In genomic region chr4:2785613-2786012, GRCh38 we compare ENCODE assay signal across 10 cellular contexts. TPM values are rescaled to one million over a fixed set of nuclear protein-coding genes. Genes with fewer than 3 reads are reported as not detected.
DNase-seq lines count a peak whose midpoint lies in the region; ATAC-seq and TF ChIP-seq lines count a peak whose summit lies in the region.
"Had no signal": no experiment of that assay in that cellular context is flagged by ENCODE, and none has a peak within 500 bp of the region (broad histone marks: within the 10 kb centered on the region; RNA-seq: fewer than 3 reads in every experiment).

No MANE protein-coding gene starts in this region.

- no peaks in the 10 kb centered on the region for H3K27me3 ChIP-seq in GM06990 (replicated peaks; ENCODE audit: control insufficient read depth, insufficient read depth, low read length)
- H3K27me3 ChIP-seq in mesenchymal stem cell (ENCODE audit: control insufficient read depth in 1 of 2, insufficient read depth in 1 of 2, low read length in 2 of 2) = peaks cover 0 to 4% of the 10 kb centered on the region in 2 experiments

- no peak overlapping the region for H3K4me2 ChIP-seq in mesenchymal stem cell (ENCODE audit: low read length, poor library complexity, severe bottlenecking)

- peak; percentile 38 for ATAC-seq in activated B cell treated with CpG ODN at 0.5 μM for 24 hours (ENCODE audit: low read depth)

- H3K27ac ChIP-seq in mesenchymal stem cell (ENCODE audit: low read length, poor library complexity, severe bottlenecking) = no peak overlapping the region
- H3K27ac ChIP-seq: epithelial cell of prostate, VCaP had no signal

- peaks cover 20% of the 10 kb centered on the region for H3K9me3 ChIP-seq in mesenchymal stem cell (ENCODE audit: control insufficient read depth, low read length)

- H3K4me1 ChIP-seq in mesenchymal stem cell (ENCODE audit: control insufficient read depth, insufficient read depth, low read depth, low read length) = peaks cover 9% of the 10 kb centered on the region

- H3K27ac Mint-ChIP-seq in IgD-negative memory B cell = peak overlapping the region; percentile 74 to 98 (median 97)
- H3K27ac Mint-ChIP-seq in activated B cell treated with CpG ODN at 0.5 μM for 24 hours = peak overlapping the region; percentile 93

- H3K4me3 Mint-ChIP-seq in IgD-negative memory B cell (peak overlapping the region in 1 of 4 donors; percentile 85), activated B cell treated with CpG ODN at 0.5 μM for 24 hours (no peak overlapping the region)

- H2BK12ac ChIP-seq in mesenchymal stem cell (ENCODE audit: low read length in 2 of 2) = no peak overlapping the region

- no peak overlapping the region for H3K4ac ChIP-seq in mesenchymal stem cell (ENCODE audit: low read depth in 1 of 2, low read length in 2 of 2)

- no peak overlapping the region for H2AFZ ChIP-seq in mesenchymal stem cell (ENCODE audit: low read depth, low read length)

- no peak overlapping the region for H3K4me3 ChIP-seq in GM06990 (replicated peaks; ENCODE audit: low read depth, low read length)
- H3K4me3 ChIP-seq in mesenchymal stem cell (ENCODE audit: insufficient read depth in 1 of 2, low read depth in 1 of 2, low read length in 2 of 2) = no peak overlapping the region

- H3K23ac ChIP-seq in mesenchymal stem cell (ENCODE audit: low read length in 2 of 2) = no peak overlapping the region

- H2BK120ac ChIP-seq in mesenchymal stem cell (ENCODE audit: low read depth, low read length) = no peak overlapping the region

- intact Hi-C loops in activated B cell treated with CpG ODN at 0.5 μM for 24 hours (cut with micrococcal nuclease) = loop anchor here (1.0 to 2.0 kb wide), 4 partner anchors 21 to 65 kb away; no protein-coding TSS in a partner anchor

- H2BK15ac ChIP-seq in mesenchymal stem cell (ENCODE audit: low read depth, poor library complexity, severe bottlenecking) = no peak overlapping the region

- DNase-seq in GM06990 (ENCODE audit: extremely low read depth, insufficient read length) = peak; percentile 44
- no peak for DNase-seq in activated B cell treated with CpG ODN at 0.5 μM for 24 hours
- peak; percentile 28 for DNase-seq in mesenchymal stem cell
- no peak for DNase-seq in OCI-M2 (lab: John Stamatoyannopoulos, UW; ENCODE audit: unreplicated experiment)
- DNase-seq in DMS114 treated with DMSO at 0.1 percent for 48 hours (lab: John Stamatoyannopoulos, UW; ENCODE audit: unreplicated experiment) = no peak
- DNase-seq in occipital lobe (lab: John Stamatoyannopoulos, UW) = no peak
- no peak for DNase-seq in epidermal melanocyte (ENCODE audit: insufficient read length, low spot score)

- no peak overlapping the region for H4K91ac ChIP-seq in mesenchymal stem cell (ENCODE audit: low read length)

- POLR2A ChIA-PET in activated B cell treated with CpG ODN at 0.5 μM for 24 hours (lab: Charles Lee) = interaction anchor here (0.5 to 6.5 kb wide), 29 partner anchors 9 to 317 kb away, joined by 3 to 80 read pairs (median 4); partner anchors contain the start of gene RNF4

- H3K9ac ChIP-seq in mesenchymal stem cell (ENCODE audit: low read length) = no peak overlapping the region

- no peak overlapping the region for H3K14ac ChIP-seq in mesenchymal stem cell (ENCODE audit: low read length in 2 of 2)

- 68% methylated on average over 3 of the region's 4 CpGs for WGBS in mesenchymal stem cell

- TF ChIP-seq CTCF in GM06990 (IDR thresholded peaks at IDR 0.05; ENCODE audit: insufficient read depth, low read length, poor library complexity, severe bottlenecking) (no peak), activated B cell treated with CpG ODN at 0.5 μM for 24 hours (IDR thresholded peaks at IDR 0.05) (no peak)

- no peaks in the 10 kb centered on the region for H3K79me1 ChIP-seq in mesenchymal stem cell (replicated peaks; ENCODE audit: low read length, poor library complexity, severe bottlenecking)

- CTCF ChIA-PET in activated B cell treated with CpG ODN at 0.5 μM for 24 hours (lab: Charles Lee) = interaction anchor here (1.7 kb wide), 1 partner anchor 27 kb away, joined by 5 read pairs; no protein-coding TSS in a partner anchor

- H3K9me3 Mint-ChIP-seq in IgD-negative memory B cell (peaks cover 4 to 13% (median 7%) of the 10 kb centered on the region in 3 donors), activated B cell treated with CpG ODN at 0.5 μM for 24 hours (peaks cover 9% of the 10 kb centered on the region)

- H3K36me3 Mint-ChIP-seq in IgD-negative memory B cell = peaks cover 2% of the 10 kb centered on the region
- peaks cover 1% of the 10 kb centered on the region for H3K36me3 Mint-ChIP-seq in activated B cell treated with CpG ODN at 0.5 μM for 24 hours (ENCODE audit: low read depth)

- H3K4me1 Mint-ChIP-seq in IgD-negative memory B cell (peaks cover 19 to 36% (median 20%) of the 10 kb centered on the region in 3 donors), activated B cell treated with CpG ODN at 0.5 μM for 24 hours (peaks cover 55% of the 10 kb centered on the region)

- H4K8ac ChIP-seq in mesenchymal stem cell (ENCODE audit: low read length) = no peak overlapping the region

- H3K27me3 Mint-ChIP-seq in IgD-negative memory B cell (no peaks in the 10 kb centered on the region), activated B cell treated with CpG ODN at 0.5 μM for 24 hours (no peaks in the 10 kb centered on the region)

- no peak overlapping the region for H2BK5ac ChIP-seq in mesenchymal stem cell (ENCODE audit: low read depth, low read length, poor library complexity, severe bottlenecking)

- H2AK5ac ChIP-seq in mesenchymal stem cell (ENCODE audit: low read length, severe bottlenecking) = no peak overlapping the region

- H3K18ac ChIP-seq in mesenchymal stem cell (ENCODE audit: low read depth in 1 of 2, low read length in 2 of 2) = no peak overlapping the region

- H3K36me3 ChIP-seq in GM06990 (ENCODE audit: control insufficient read depth, insufficient read depth, low read length) = no peaks in the 10 kb centered on the region
- H3K36me3 ChIP-seq in mesenchymal stem cell (ENCODE audit: control insufficient read depth in 1 of 2, insufficient read depth in 2 of 2, low read depth in 1 of 2, low read length in 2 of 2) = no peaks in the 10 kb centered on the region

RNA-seq across cellular contexts. Expression of gene SH3BP2, which starts 7.3 kb away (rescaled TPM):
- polyA plus RNA-seq in IgD-negative memory B cell = 22.7 TPM
- 40.4 and 43.2 TPM in 2 replicates for total RNA-seq in activated B cell treated with CpG ODN at 0.5 μM for 24 hours
- 25.7 TPM for polyA plus RNA-seq in mesenchymal stem cell (2013, experiment 1 of 2)
- polyA plus RNA-seq in mesenchymal stem cell (2013, experiment 2 of 2) = 26.3 TPM
- total RNA-seq in occipital lobe = 24.8 TPM

RNA-seq across cellular contexts. Expression of gene TNIP2, which starts 29.5 kb away (rescaled TPM):
- polyA plus RNA-seq in IgD-negative memory B cell = 54.5 TPM
- total RNA-seq in activated B cell treated with CpG ODN at 0.5 μM for 24 hours = 79.1 and 83.2 TPM in 2 replicates
- 26.1 TPM for polyA plus RNA-seq in mesenchymal stem cell (2013, experiment 1 of 2)
- 25.8 TPM for polyA plus RNA-seq in mesenchymal stem cell (2013, experiment 2 of 2)
- 5.9 TPM for total RNA-seq in occipital lobe

RNA-seq across cellular contexts. Expression of gene ADD1, which starts 58.0 kb away (rescaled TPM):
- 300 TPM for polyA plus RNA-seq in IgD-negative memory B cell
- 326 and 340 TPM in 2 replicates for total RNA-seq in activated B cell treated with CpG ODN at 0.5 μM for 24 hours
- polyA plus RNA-seq in mesenchymal stem cell (2013, experiment 1 of 2) = 336 TPM
- 331 TPM for polyA plus RNA-seq in mesenchymal stem cell (2013, experiment 2 of 2)
- total RNA-seq in occipital lobe = 166 TPM

Comparison
In these comparisons a context has a peak if more than half of its experiments do, and no peak if none do; other contexts are left out.
1. DNase-seq: peak in GM06990 (single experiment) and mesenchymal stem cell (single experiment); none in activated B cell treated with CpG ODN at 0.5 μM for 24 hours (single experiment), OCI-M2 (single experiment), DMS114 treated with DMSO at 0.1 percent for 48 hours (single experiment), occipital lobe (single experiment) and epidermal melanocyte (single experiment).
2. RNA of gene TNIP2, which starts 29.5 kb away (total RNA-seq): 79.1 to 83.2 TPM in activated B cell treated with CpG ODN at 0.5 μM for 24 hours; 5.9 TPM in occipital lobe (single experiment); every median in the first group is over 10 times any median in the second.